13 cellular contexts compared by ENCODE assay signal in genomic region chr3:123672429-123673146, GRCh38.
"Had no signal": no experiment of that assay in that cellular context is flagged by ENCODE, and none has a peak within 500 bp of the region (broad histone marks: within the 10 kb centered on the region; RNA-seq: fewer than 3 reads in every experiment).

No MANE protein-coding gene starts in this region.

- H3K27ac ChIP-seq: suprapubic skin, vagina had no signal

- FAIRE-seq: astrocyte, kidney had no signal

- H3K9me3 ChIP-seq: suprapubic skin, vagina had no signal

- H3K27me3 ChIP-seq: suprapubic skin, vagina had no signal

- H3K4me1 ChIP-seq: suprapubic skin had no signal

- DNase-seq: activated CD4-positive, alpha-beta memory T cell treated with anti-CD3 and anti-CD28 coated beads, Interleukin-2, amount 10 ng/mL, durations not matched to agents 7 days and 5 days; activated gamma-delta T cell; activated naive CD8-positive, alpha-beta T cell treated with anti-CD3 and anti-CD28 coated beads for 36 hours; activated T-cell treated with anti-CD3 and anti-CD28 coated beads, Interleukin-2, amount 50 U/mL, for 48 hours; foreskin melanocyte; kidney; posterior cingulate gyrus; right cardiac atrium; stimulated activated CD4-positive, alpha-beta T cell treated with anti-CD3 and anti-CD28 coated beads, Interleukin-2, amount 100 ng/mL, for 24 hours; stimulated activated naive CD4-positive, alpha-beta T cell had no signal

- H3K36me3 ChIP-seq: suprapubic skin, vagina had no signal

- H3K4me3 ChIP-seq: suprapubic skin, vagina had no signal

- ATAC-seq: right cardiac atrium had no signal
